24 cellular contexts compared by ENCODE assay signal in the genomic region with DNA sequence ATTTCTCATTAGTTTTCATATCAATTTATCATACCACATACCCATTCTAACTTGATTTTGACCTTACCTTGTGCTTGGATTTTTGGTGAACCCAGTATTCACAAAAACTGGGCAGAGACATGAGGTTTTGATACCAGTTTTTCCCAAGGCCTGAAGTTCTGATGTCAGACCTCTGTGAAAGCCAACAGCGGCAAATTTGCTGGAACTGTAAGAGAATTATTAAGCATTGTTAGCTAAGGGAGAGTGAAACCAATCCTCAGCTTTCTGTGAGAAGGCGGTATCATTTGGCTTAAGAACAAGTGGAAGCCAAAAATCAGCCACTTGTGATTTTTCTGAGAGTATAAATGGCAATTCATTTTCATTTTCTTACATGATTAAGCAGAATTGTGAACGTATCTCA. TPM values are rescaled to one million over a fixed set of nuclear protein-coding genes. Genes with fewer than 3 reads are reported as not detected.
"Had no signal": no experiment of that assay in that cellular context is flagged by ENCODE, and none has a peak within 500 bp of the region (broad histone marks: within the 10 kb centered on the region; RNA-seq: fewer than 3 reads in every experiment).

No MANE protein-coding gene starts in this region.

- FAIRE-seq: endothelial cell of umbilical vein, keratinocyte had no signal

- H3K9ac ChIP-seq: parathyroid adenoma had no signal

- H3K9me3 ChIP-seq: esophagus muscularis mucosa, neutrophil, prostate gland, right atrium auricular region, sigmoid colon, spleen, vagina had no signal

- H3K79me2 ChIP-seq: parathyroid adenoma had no signal

- H3K27ac ChIP-seq: esophagus muscularis mucosa, neutrophil, parathyroid adenoma, prostate gland, right atrium auricular region, sigmoid colon, spleen, vagina had no signal

- DNase-seq: dermis blood vessel endothelial cell; effector memory CD4-positive, alpha-beta T cell; foreskin melanocyte; natural killer cell; sigmoid colon; spleen; stimulated activated CD4-positive, alpha-beta T cell treated with anti-CD3 and anti-CD28 coated beads, Interleukin-4, amount 100 ng/mL, for 4 hours; stimulated activated naive CD8-positive, alpha-beta T cell treated with anti-CD3 and anti-CD28 coated beads, Interleukin-15, Interleukin-2, amounts not matched to agents 100 U/mL and 50 U/mL, for 24 hours; trophoblast cell had no signal

- H3K4me1 ChIP-seq: esophagus muscularis mucosa, parathyroid adenoma, prostate gland, spleen had no signal

- H2AFZ ChIP-seq: parathyroid adenoma had no signal

- H3K36me3 ChIP-seq: esophagus muscularis mucosa, neutrophil, prostate gland, right atrium auricular region, sigmoid colon, vagina had no signal

- ATAC-seq: natural killer cell; stimulated activated memory B cell treated with anti-CD40 and anti-IgM and Interleukin-4, amounts not matched to agents 10 μg/mL and 1 μg/mL and 100 μg/mL, for 72 hours; stimulated activated naive CD8-positive, alpha-beta T cell treated with anti-CD3 and anti-CD28 coated beads, Interleukin-15, Interleukin-2, amounts not matched to agents 100 U/mL and 50 U/mL, for 24 hours had no signal

- H3K27me3 ChIP-seq: esophagus muscularis mucosa, neutrophil, right atrium auricular region, sigmoid colon, spleen, vagina had no signal

- H3K4me3 ChIP-seq: coronary artery, esophagus muscularis mucosa, lung, prostate gland, right atrium auricular region, sigmoid colon, skin epidermis, spleen, vagina had no signal

RNA-seq across cellular contexts. Expression of gene HSD17B13, which starts 8.9 kb away (rescaled TPM):
- total RNA-seq: chondrocyte, dermis blood vessel endothelial cell, endothelial cell of umbilical vein, epithelial cell of proximal tubule, right atrium auricular region had no signal
- polyA plus RNA-seq: keratinocyte, neural cell had no signal
